18 cellular contexts compared by ENCODE assay signal in the genomic region with DNA sequence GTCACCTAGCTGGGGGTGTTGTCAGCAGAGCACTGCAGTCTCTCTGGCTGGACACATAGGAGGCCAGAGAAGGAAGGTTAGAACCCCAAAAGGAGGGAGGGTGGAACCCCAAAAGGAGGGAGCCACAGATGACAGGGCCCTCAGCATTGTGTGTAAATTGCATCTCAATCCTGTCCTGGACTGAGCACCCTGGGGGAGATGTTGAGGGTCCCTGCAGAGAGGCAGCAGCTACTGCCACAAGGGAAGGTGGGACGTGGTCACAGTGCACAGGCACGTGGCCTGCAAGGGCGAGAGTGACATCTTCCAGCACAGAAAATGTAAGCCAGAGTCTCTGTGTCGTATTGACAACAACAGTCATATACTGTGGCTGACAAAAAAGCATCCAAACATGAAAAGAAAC. TPM values are rescaled to one million over a fixed set of nuclear protein-coding genes. Genes with fewer than 3 reads are reported as not detected.
DNase-seq lines count a peak whose midpoint lies in the region; ATAC-seq, FAIRE-seq and TF ChIP-seq lines count a peak whose summit lies in the region.
"Had no signal": no experiment of that assay in that cellular context is flagged by ENCODE, and none has a peak within 500 bp of the region (broad histone marks: within the 10 kb centered on the region; RNA-seq: fewer than 3 reads in every experiment).

No MANE protein-coding gene starts in this region.

- intact Hi-C loops in HepG2 (cut with micrococcal nuclease; ENCODE audit: unreplicated experiment), result no loop called here
- intact Hi-C loops in right lobe of liver (cut with DNase I), result no loop called here
- intact Hi-C loops in sigmoid colon (cut with DNase I), result no loop called here

- TF ChIP-seq CTCF in HepG2 (CRISPR knock-in tag; IDR thresholded peaks at IDR 0.05) (no peak), right lobe of liver (IDR thresholded peaks at IDR 0.05) (no peak), sigmoid colon (IDR thresholded peaks at IDR 0.05) (no peak), RWPE1 (conservative IDR thresholded peaks at IDR 0.05; ENCODE audit: low read depth) (no peak)

- ATAC-seq in HepG2, result no peak
- ATAC-seq in right lobe of liver, result no peak
- no peak for ATAC-seq in left lobe of liver
- no peak for ATAC-seq in HG02798 (IDR thresholded peaks at IDR 0.05; ENCODE audit: poor library complexity, unreplicated experiment)
- ATAC-seq in activated CD4-positive, CD25-positive, alpha-beta regulatory T cell treated with anti-CD3 and anti-CD28 coated beads, Interleukin-2, amount 50 U/mL, for 24 hours, result no peak
- ATAC-seq: HCT116 had no signal

- H2AFZ ChIP-seq in HepG2 (ENCODE audit: low read length), result no peak overlapping the region

- H4K20me1 ChIP-seq in HepG2 (ENCODE audit: insufficient read depth, low read length), result no peaks in the 10 kb centered on the region
- H4K20me1 ChIP-seq: BLaER1 had no signal

- H3K9me3 ChIP-seq in HepG2 (ENCODE audit: low read length) (peaks cover 5% of the 10 kb centered on the region; the same call in 1 of the 2 replicates), right lobe of liver (no peaks in the 10 kb centered on the region), sigmoid colon (peaks cover 3 to 21% (median 11%) of the 10 kb centered on the region in 4 donors)

- no peak for FAIRE-seq in HepG2 (lab: Jason Lieb, UNC)

- TF ChIP-seq POLR2A in HepG2 (IDR thresholded peaks at IDR 0.05; ENCODE audit: insufficient read depth in 1 of 2, low read depth in 2 of 2, low read length in 2 of 2), result no peak
- no peak for TF ChIP-seq POLR2A in right lobe of liver (IDR thresholded peaks at IDR 0.05)
- no peak for TF ChIP-seq POLR2A in sigmoid colon (IDR thresholded peaks at IDR 0.05)

- no peak overlapping the region for H3K9ac ChIP-seq in HepG2 (ENCODE audit: insufficient read depth, low read depth, low read length)
- H3K9ac ChIP-seq: BLaER1 had no signal

- peaks cover 1 to 61% of the 10 kb centered on the region in 2 experiments for H3K27me3 ChIP-seq in HepG2 (ENCODE audit: control insufficient read depth in 1 of 2, insufficient read depth in 2 of 2, low read length in 2 of 2)
- no peaks in the 10 kb centered on the region for H3K27me3 ChIP-seq in right lobe of liver
- H3K27me3 ChIP-seq in sigmoid colon, result peaks cover 4 to 64% (median 16%) of the 10 kb centered on the region in 3 donors
- H3K27me3 ChIP-seq: BLaER1 had no signal

- WGBS in HepG2 (ENCODE audit: low lambda C conversion rate), result under 1% methylated on average over 4 of the region's 4 CpGs
- WGBS in right lobe of liver (ENCODE audit: insufficient coverage, low coverage, low lambda C conversion rate, missing lambda C conversion rate), result 61% methylated on average over 4 of the region's 4 CpGs
- WGBS in sigmoid colon, 2 donors, result 78 to 82% methylated on average over 4 of the region's 4 CpGs

- in situ Hi-C loops in HepG2 (cut with HindIII; ENCODE audit: extremely low pct_ligation_motif_present, low pct_unique_long_range_greater_than_20kb), result no loop called here

- H3K4me3 ChIP-seq in HepG2 (replicated peaks in 1 of 3; ENCODE audit: insufficient read depth in 1 of 3, low read depth in 2 of 3, low read length in 3 of 3) (no peak overlapping the region), right lobe of liver (no peak overlapping the region), sigmoid colon (no peak overlapping the region)
- H3K4me3 ChIP-seq: BLaER1 had no signal

- CTCF ChIA-PET in HepG2 (lab: Yijun Ruan, JAX; ENCODE audit: low intra/inter-chr PET ratio, low total read pairs) (no interaction called here), RWPE1 (lab: Yijun Ruan, JAX) (no interaction called here)

- no peak overlapping the region for H3K27ac ChIP-seq in HepG2 (ENCODE audit: extremely low read length, insufficient read depth, low read length)
- H3K27ac ChIP-seq in right lobe of liver, result no peak overlapping the region
- no peak overlapping the region for H3K27ac ChIP-seq in sigmoid colon
- H3K27ac ChIP-seq in RWPE1, result no peak overlapping the region
- H3K27ac ChIP-seq: BLaER1 had no signal

- TF ChIP-seq RAD21 in HepG2 (CRISPR knock-in tag; IDR thresholded peaks at IDR 0.05), result no peak

- no peak for DNase-seq in HepG2 (ENCODE audit: low spot score)
- no peak for DNase-seq in right lobe of liver
- DNase-seq in left lobe of liver (ENCODE audit: low spot score), result peak; percentile 11
- peak; percentile 24 for DNase-seq in sigmoid colon
- DNase-seq in ureter (ENCODE audit: low spot score), result peak; percentile 8
- no peak for DNase-seq in RWPE1 (ENCODE audit: low spot score)
- DNase-seq: 8988T; CD4-positive, alpha-beta memory T cell; DMS153; DMS79; GDM1; GOT3; H7; HFFc6 had no signal

- H3K4me2 ChIP-seq in HepG2 (ENCODE audit: low read depth, low read length), result no peak overlapping the region
- H3K4me2 ChIP-seq: BLaER1 had no signal

- no peaks in the 10 kb centered on the region for H3K79me2 ChIP-seq in HepG2 (ENCODE audit: insufficient read depth, low read length)

- no TSS peak for BruUV-seq in HepG2 (replicated peaks; lab: Mats Ljungman, UMichigan)

- no peak for TF ChIP-seq EP300 in HepG2 (IDR thresholded peaks at IDR 0.05; ENCODE audit: low read depth in 2 of 2, low read length in 2 of 2)
- TF ChIP-seq EP300 in HepG2 (CRISPR knock-in tag; IDR thresholded peaks at IDR 0.05; ENCODE audit: borderline replicate concordance), result no peak
- TF ChIP-seq EP300 in sigmoid colon (IDR thresholded peaks at IDR 0.05), result no peak

- H3K36me3 ChIP-seq in HepG2 (replicated peaks in 1 of 2; ENCODE audit: control insufficient read depth in 1 of 2, insufficient read depth in 2 of 2, low read length in 2 of 2), result no peaks in the 10 kb centered on the region
- H3K36me3 ChIP-seq in right lobe of liver, result no peaks in the 10 kb centered on the region
- no peaks in the 10 kb centered on the region for H3K36me3 ChIP-seq in sigmoid colon
- H3K36me3 ChIP-seq: BLaER1 had no signal

- POLR2A ChIA-PET in HepG2 (lab: Yijun Ruan, JAX), result no interaction called here
- POLR2A ChIA-PET in RWPE1 (lab: Yijun Ruan, JAX; ENCODE audit: low non-redundant PET), result no interaction called here

- no peaks in the 10 kb centered on the region for H3K4me1 ChIP-seq in HepG2 (ENCODE audit: insufficient read depth, low read length)
- no peaks in the 10 kb centered on the region for H3K4me1 ChIP-seq in right lobe of liver
- no peaks in the 10 kb centered on the region for H3K4me1 ChIP-seq in sigmoid colon

RNA-seq across cellular contexts. Expression of a gene that starts 36.5 kb away (rescaled TPM):
- total RNA-seq in HepG2 (2016; rRNA removed; fragmentation: Illumina TruSeq; extraction: Trizol) (8.1 and 9.4 TPM in 2 replicates), right lobe of liver (1 to 10 TPM; 3.4 to 6.0 (median 4.2) TPM), left lobe of liver (4.7 TPM), sigmoid colon (1 to 10 TPM in 2 of 4 donors, under 1 TPM in 2; 0.36 to 5.0 (median 1.4) TPM), ureter (10.9 TPM)
- total RNA-seq in HepG2 (2016; cell fraction: cytosol; rRNA removed; fragmentation: Illumina TruSeq; extraction: Trizol; ENCODE audit: low read depth), result 11.3 and 14.4 TPM in 2 replicates
- 6.5 and 9.1 TPM in 2 replicates for total RNA-seq in HepG2 (2016; cell fraction: insoluble cytoplasmic fraction; rRNA removed; fragmentation: Illumina TruSeq; extraction: Trizol)
- total RNA-seq in HepG2 (2016; cell fraction: membrane; rRNA removed; fragmentation: Illumina TruSeq; extraction: Trizol), result 6.6 and 7.9 TPM in 2 replicates
- total RNA-seq in HepG2 (2016; cell fraction: nucleus; rRNA removed; fragmentation: Illumina TruSeq; extraction: Trizol), result 11.4 and 12.2 TPM in 2 replicates
- polyA plus RNA-seq in HepG2 (2011; rRNA removed) (3.4 and 4.4 TPM in 2 replicates), sigmoid colon (1 to 10 TPM in 2 of 3 donors, under 1 TPM in 1; 0.60 to 7.1 (median 1.6) TPM)
- polyA plus RNA-seq in HepG2 (2011; cell fraction: cytosol; rRNA removed), result 1.9 and 3.9 TPM in 2 replicates
- polyA plus RNA-seq in HepG2 (2011; cell fraction: nucleus; rRNA removed), result 8.5 and 11.6 TPM in 2 replicates
- 1.8 and 3.2 TPM in 2 replicates for polyA plus RNA-seq in HepG2 (2012)
- polyA plus RNA-seq in HepG2 (2016; cell fraction: cytosol; fragmentation: Illumina TruSeq; extraction: Trizol; ENCODE audit: low read depth), result 0.64 and 0.84 TPM in 2 replicates
- polyA plus RNA-seq in HepG2 (2016; cell fraction: insoluble cytoplasmic fraction; fragmentation: Illumina TruSeq; extraction: Trizol; ENCODE audit: low read depth), result 6.3 and 7.6 TPM in 2 replicates
- polyA plus RNA-seq in HepG2 (2016; cell fraction: membrane; fragmentation: Illumina TruSeq; extraction: Trizol; ENCODE audit: low read depth), result 1.9 and 2.0 TPM in 2 replicates
- polyA plus RNA-seq in HepG2 (2016; cell fraction: nucleus; fragmentation: Illumina TruSeq; extraction: Trizol; ENCODE audit: insufficient read depth, low read depth), result 17.4 and 20.5 TPM in 2 replicates
- polyA minus RNA-seq in HepG2 (2011; rRNA and poly(A)+ RNA removed; ENCODE audit: low replicate concordance), result 15.4 and 136 TPM in 2 replicates
- 3.4 and 4.0 TPM in 2 replicates for polyA minus RNA-seq in HepG2 (2011; cell fraction: cytosol; rRNA and poly(A)+ RNA removed)
- polyA minus RNA-seq in HepG2 (2011; cell fraction: nucleus; rRNA and poly(A)+ RNA removed), result 13.1 and 17.0 TPM in 2 replicates

RNA-seq across cellular contexts. Expression of a gene that starts 51.4 kb away (rescaled TPM):
- total RNA-seq in HepG2 (2016; rRNA removed; fragmentation: Illumina TruSeq; extraction: Trizol) (1.2 and 1.8 TPM in 2 replicates), right lobe of liver (1 to 10 TPM in 2 of 6 experiments, under 1 TPM in 4; 0.32 to 1.8 (median 0.46) TPM), left lobe of liver (0.81 TPM), sigmoid colon (1 to 10 TPM in 3 of 4 donors, under 1 TPM in 1; 0.83 to 2.5 (median 2.4) TPM), ureter (1.1 TPM)
- 0.30 and 0.35 TPM in 2 replicates for total RNA-seq in HepG2 (2016; cell fraction: cytosol; rRNA removed; fragmentation: Illumina TruSeq; extraction: Trizol; ENCODE audit: low read depth)
- total RNA-seq in HepG2 (2016; cell fraction: insoluble cytoplasmic fraction; rRNA removed; fragmentation: Illumina TruSeq; extraction: Trizol), result 1.3 and 1.6 TPM in 2 replicates
- total RNA-seq in HepG2 (2016; cell fraction: membrane; rRNA removed; fragmentation: Illumina TruSeq; extraction: Trizol), result 1.5 and 1.9 TPM in 2 replicates
- total RNA-seq in HepG2 (2016; cell fraction: nucleus; rRNA removed; fragmentation: Illumina TruSeq; extraction: Trizol), result 1.1 and 1.2 TPM in 2 replicates
- polyA plus RNA-seq in HepG2 (2011; rRNA removed) (1.5 and 1.9 TPM in 2 replicates), sigmoid colon (10 to 100 TPM; 12.0 to 51.3 (median 19.9) TPM)
- 1.4 TPM in 2 replicates for polyA plus RNA-seq in HepG2 (2011; cell fraction: cytosol; rRNA removed)
- polyA plus RNA-seq in HepG2 (2011; cell fraction: nucleus; rRNA removed), result 2.2 and 2.4 TPM in 2 replicates
- 1.1 and 1.4 TPM in 2 replicates for polyA plus RNA-seq in HepG2 (2012)
- polyA plus RNA-seq in HepG2 (2016; cell fraction: cytosol; fragmentation: Illumina TruSeq; extraction: Trizol; ENCODE audit: low read depth), result 0.37 and 0.43 TPM in 2 replicates
- polyA plus RNA-seq in HepG2 (2016; cell fraction: insoluble cytoplasmic fraction; fragmentation: Illumina TruSeq; extraction: Trizol; ENCODE audit: low read depth), result 1.7 and 1.8 TPM in 2 replicates
- 1.4 and 1.6 TPM in 2 replicates for polyA plus RNA-seq in HepG2 (2016; cell fraction: membrane; fragmentation: Illumina TruSeq; extraction: Trizol; ENCODE audit: low read depth)
- 1.9 and 2.4 TPM in 2 replicates for polyA plus RNA-seq in HepG2 (2016; cell fraction: nucleus; fragmentation: Illumina TruSeq; extraction: Trizol; ENCODE audit: insufficient read depth, low read depth)
- 0.76 and 1.0 TPM in 2 replicates for polyA minus RNA-seq in HepG2 (2011; rRNA and poly(A)+ RNA removed; ENCODE audit: low replicate concordance)
- 0.35 and 0.49 TPM in 2 replicates for polyA minus RNA-seq in HepG2 (2011; cell fraction: cytosol; rRNA and poly(A)+ RNA removed)
- polyA minus RNA-seq in HepG2 (2011; cell fraction: nucleus; rRNA and poly(A)+ RNA removed), result 0.99 and 1.0 TPM in 2 replicates

Comparison
In these comparisons a context has a peak if more than half of its experiments do, and no peak if none do; other contexts are left out.
1. DNase-seq: peak in left lobe of liver (single experiment), sigmoid colon (single experiment) and ureter (single experiment); none in HepG2 (single experiment), right lobe of liver (0 of 3) and RWPE1 (single experiment).